In the genomic region with DNA sequence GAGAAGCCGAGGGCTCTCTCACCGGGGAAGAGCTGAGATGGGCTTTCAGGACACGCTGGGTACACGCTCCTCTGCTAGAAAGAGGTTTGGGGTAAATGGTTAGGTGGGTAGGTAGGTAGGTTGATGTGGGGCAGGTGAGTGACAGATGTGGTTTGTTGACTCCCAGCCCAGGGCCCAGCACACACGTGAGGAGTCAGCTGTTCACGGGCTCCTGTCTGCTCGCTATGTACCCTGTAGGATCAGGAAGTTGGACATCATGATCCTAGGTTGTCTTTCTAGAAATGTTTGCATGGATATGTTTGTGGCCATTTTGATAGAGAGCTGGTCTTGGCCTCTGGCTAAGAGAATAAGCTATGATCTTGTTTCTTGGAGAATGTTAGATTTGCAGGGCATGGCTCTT, we compare ENCODE assay signal across 27 cellular contexts.
"Had no signal": no experiment of that assay in that cellular context is flagged by ENCODE, and none has a peak within 500 bp of the region (broad histone marks: within the 10 kb centered on the region; RNA-seq: fewer than 3 reads in every experiment).

No MANE protein-coding gene starts in this region.

- H3K9me3 ChIP-seq: body of pancreas, MG63 had no signal

- H3K4me3 Mint-ChIP-seq: activated CD8-positive, alpha-beta T cell treated with anti-CD3 and anti-CD28 coated beads, Interleukin-2, amount 10 ng/mL, durations not matched to agents 7 days and 5 days; activated naive CD4-positive, alpha-beta T cell treated with anti-CD3 and anti-CD28 coated beads, Interleukin-2, amount 50 U/mL, for 24 hours; activated T-helper 1 cell treated with anti-CD3 and anti-CD28 coated beads, Interleukin-12 subunit alpha, Interleukin-12 subunit beta, Interleukin-2, Interleukin-4 antibody, amounts not matched to agents 30 ng/mL and 10 ng/mL and 1 ng/mL, durations not matched to agents 14 hours and 24 hours and 36 hours; T-helper 17 cell; WTC11 had no signal

- H3K36me3 Mint-ChIP-seq: activated naive CD4-positive, alpha-beta T cell treated with anti-CD3 and anti-CD28 coated beads, Interleukin-2, amount 50 U/mL, for 24 hours; WTC11 had no signal

- H3K4me3 ChIP-seq: body of pancreas, MG63 had no signal

- H3K27ac Mint-ChIP-seq: activated CD8-positive, alpha-beta T cell treated with anti-CD3 and anti-CD28 coated beads, Interleukin-2, amount 10 ng/mL, durations not matched to agents 7 days and 5 days; activated naive CD4-positive, alpha-beta T cell treated with anti-CD3 and anti-CD28 coated beads, Interleukin-2, amount 50 U/mL, for 24 hours; activated T-helper 1 cell treated with anti-CD3 and anti-CD28 coated beads, Interleukin-12 subunit alpha, Interleukin-12 subunit beta, Interleukin-2, Interleukin-4 antibody, amounts not matched to agents 30 ng/mL and 10 ng/mL and 1 ng/mL, durations not matched to agents 14 hours and 24 hours and 36 hours; T-helper 17 cell; WTC11 had no signal

- H3K36me3 ChIP-seq: MG63 had no signal

- H3K27me3 Mint-ChIP-seq: activated naive CD4-positive, alpha-beta T cell treated with anti-CD3 and anti-CD28 coated beads, Interleukin-2, amount 50 U/mL, for 24 hours had no signal

- H3K27me3 ChIP-seq: body of pancreas had no signal

- ATAC-seq: activated CD8-positive, alpha-beta T cell treated with anti-CD3 and anti-CD28 coated beads, Interleukin-2, amount 10 ng/mL, durations not matched to agents 7 days and 5 days; body of pancreas; T-helper 17 cell; WTC11 had no signal

- DNase-seq: activated CD4-positive, alpha-beta T cell treated with anti-CD3 and anti-CD28 coated beads for 48 hours; activated CD4-positive, alpha-beta T cell treated with anti-CD3 and anti-CD28 coated beads, Interleukin-2, amount 50 U/mL, for 4 hours; activated CD4-positive, CD25-positive, alpha-beta regulatory T cell treated with anti-CD3 and anti-CD28 coated beads, Interleukin-2, amount 50 U/mL, for 72 hours; activated CD8-positive, alpha-beta memory T cell treated with anti-CD3 and anti-CD28 coated beads, Interleukin-2, amount 50 U/mL, for 48 hours; activated CD8-positive, alpha-beta T cell treated with anti-CD3 and anti-CD28 coated beads, Interleukin-2, amount 10 ng/mL, durations not matched to agents 7 days and 5 days; activated effector memory CD4-positive, alpha-beta T cell treated with Interleukin-2 at 50 U/mL for 16 hours; activated naive CD4-positive, alpha-beta T cell; activated T-cell treated with anti-CD3 and anti-CD28 coated beads, Interleukin-2, amount 50 U/mL, for 1 hour; aorta; body of pancreas; central memory CD4-positive, alpha-beta T cell; MG63; MV-4-11; NCI-H1092 treated with DMSO at 0.1 percent for 48 hours; NCI-H1417 treated with DMSO at 0.1 percent for 48 hours; NCI-H1694; NCI-H2029; NCI-H2107; NCI-H510A treated with DMSO at 0.1 percent for 48 hours; NCI-H69; NK-92 treated with Interleukin-12 subunit alpha and Interleukin-12 subunit beta, amount 100 ng/mL, for 24 hours; SIG-M5; T-helper 17 cell; T-helper 9 cell had no signal

- H3K9me3 Mint-ChIP-seq: activated naive CD4-positive, alpha-beta T cell treated with anti-CD3 and anti-CD28 coated beads, Interleukin-2, amount 50 U/mL, for 24 hours; activated T-helper 1 cell treated with anti-CD3 and anti-CD28 coated beads, Interleukin-12 subunit alpha, Interleukin-12 subunit beta, Interleukin-2, Interleukin-4 antibody, amounts not matched to agents 30 ng/mL and 10 ng/mL and 1 ng/mL, durations not matched to agents 14 hours and 24 hours and 36 hours; WTC11 had no signal

- H3K4me1 ChIP-seq: body of pancreas had no signal

- H3K27ac ChIP-seq: body of pancreas had no signal

- H3K4me1 Mint-ChIP-seq: activated naive CD4-positive, alpha-beta T cell treated with anti-CD3 and anti-CD28 coated beads, Interleukin-2, amount 50 U/mL, for 24 hours; T-helper 17 cell; WTC11 had no signal
